19 cellular contexts compared by ENCODE assay signal in the genomic region with DNA sequence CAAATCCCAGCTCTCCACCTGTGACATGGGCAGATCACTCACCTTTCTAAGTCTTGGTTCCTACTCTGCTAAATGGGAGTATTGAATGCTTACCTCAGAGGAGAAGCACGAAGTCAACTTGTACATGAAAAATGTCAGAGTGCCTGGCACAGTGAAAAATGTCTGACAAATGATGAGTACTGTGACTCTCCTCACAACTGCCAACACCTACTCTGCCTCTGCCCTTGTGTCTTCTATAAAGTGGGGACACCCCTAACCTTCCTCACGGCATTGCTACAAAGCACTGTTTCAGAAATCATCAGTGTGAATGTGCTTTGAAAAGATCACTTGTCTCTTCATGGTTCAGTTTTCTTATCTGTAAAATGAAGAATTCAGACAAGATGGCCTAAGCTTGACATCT. TPM values are rescaled to one million over a fixed set of nuclear protein-coding genes. Genes with fewer than 3 reads are reported as not detected.
DNase-seq lines count a peak whose midpoint lies in the region; ATAC-seq lines count a peak whose summit lies in the region.
"Had no signal": no experiment of that assay in that cellular context is flagged by ENCODE, and none has a peak within 500 bp of the region (broad histone marks: within the 10 kb centered on the region; RNA-seq: fewer than 3 reads in every experiment).

No MANE protein-coding gene starts in this region.

- H3K27me3 Mint-ChIP-seq in CD8-positive, alpha-beta memory T cell = no peaks in the 10 kb centered on the region
- H3K27me3 Mint-ChIP-seq in activated T-helper 1 cell treated with anti-CD3 and anti-CD28 coated beads, Interleukin-12 subunit alpha, Interleukin-12 subunit beta, Interleukin-2, Interleukin-4 antibody, amounts not matched to agents 30 ng/mL and 10 ng/mL and 1 ng/mL, durations not matched to agents 14 hours and 24 hours and 36 hours (ENCODE audit: insufficient read depth) = no peaks in the 10 kb centered on the region
- H3K27me3 Mint-ChIP-seq in naive thymus-derived CD4-positive, alpha-beta T cell = peaks cover 0 to 2% (median 0%) of the 10 kb centered on the region in 5 donors

- H3K27ac ChIP-seq in BLaER1 treated with 17β-estradiol and CSF1 and Interleukin-3, amounts not matched to agents 10 nM and 100 nM = peak overlapping the region; percentile 14 to 95 (median 84); a peak in 20 of 22 replicates
- H3K27ac ChIP-seq in CD8-positive, alpha-beta memory T cell (ENCODE audit: low read depth, low read length) = no peak overlapping the region
- H3K27ac ChIP-seq in naive thymus-derived CD4-positive, alpha-beta T cell (ENCODE audit: low read depth, low read length) = no peak overlapping the region
- H3K27ac ChIP-seq: prostate gland had no signal

- intact Hi-C loops in activated T-helper 1 cell treated with anti-CD3 and anti-CD28 coated beads, Interleukin-12 subunit alpha, Interleukin-12 subunit beta, Interleukin-2, Interleukin-4 antibody, amounts not matched to agents 30 ng/mL and 10 ng/mL and 1 ng/mL, durations not matched to agents 14 hours and 24 hours and 36 hours (cut with micrococcal nuclease) = loop anchor here (2.0 to 5.0 kb wide), 3 partner anchors 72 to 266 kb away; a partner anchor contains a TSS
- intact Hi-C loops in naive thymus-derived CD4-positive, alpha-beta T cell (cut with micrococcal nuclease) = loop anchor here in 1 of 2 donors (2.0 kb wide), 1 partner anchor 270 kb away; no protein-coding TSS in a partner anchor

- H3K9ac ChIP-seq in BLaER1 treated with 17β-estradiol and CSF1 and Interleukin-3, amounts not matched to agents 10 nM and 100 nM = peak overlapping the region in 7 of 11 experiments; percentile 50 to 93 (median 80); a peak in 13 of 22 replicates

- H3K4me3 ChIP-seq in BLaER1 treated with 17β-estradiol and CSF1 and Interleukin-3, amounts not matched to agents 10 nM and 100 nM = peak overlapping the region in 2 of 10 experiments; percentile 68 to 73; a peak in 1 of 20 replicates
- no peak overlapping the region for H3K4me3 ChIP-seq in CD8-positive, alpha-beta memory T cell (ENCODE audit: low read length)
- H3K4me3 ChIP-seq in naive thymus-derived CD4-positive, alpha-beta T cell (ENCODE audit: low read length) = no peak overlapping the region
- H3K4me3 ChIP-seq: prostate gland had no signal

- ATAC-seq in naive thymus-derived CD4-positive, alpha-beta T cell = no peak
- no peak for ATAC-seq in HG02981 (IDR thresholded peaks at IDR 0.05; ENCODE audit: unreplicated experiment)

- H3K4me1 Mint-ChIP-seq in CD8-positive, alpha-beta memory T cell = peaks cover 42 to 62% (median 54%) of the 10 kb centered on the region in 3 donors
- H3K4me1 Mint-ChIP-seq in activated T-helper 1 cell treated with anti-CD3 and anti-CD28 coated beads, Interleukin-12 subunit alpha, Interleukin-12 subunit beta, Interleukin-2, Interleukin-4 antibody, amounts not matched to agents 30 ng/mL and 10 ng/mL and 1 ng/mL, durations not matched to agents 14 hours and 24 hours and 36 hours (ENCODE audit: low read depth) = peaks cover 66% of the 10 kb centered on the region
- peaks cover 8 to 62% (median 23%) of the 10 kb centered on the region in 7 donors for H3K4me1 Mint-ChIP-seq in naive thymus-derived CD4-positive, alpha-beta T cell
- H3K4me1 Mint-ChIP-seq: mesothelial cell of epicardium had no signal

- CTCF ChIA-PET in CD8-positive, alpha-beta memory T cell (lab: Charles Lee) = interaction anchor here (0.9 to 3.0 kb wide), 11 partner anchors 8 to 270 kb away, joined by 3 to 32 read pairs (median 5); a partner anchor contains a TSS
- CTCF ChIA-PET in naive thymus-derived CD4-positive, alpha-beta T cell (lab: Charles Lee) = no interaction called here

- POLR2A ChIA-PET in CD8-positive, alpha-beta memory T cell (lab: Charles Lee) = no interaction called here
- POLR2A ChIA-PET in naive thymus-derived CD4-positive, alpha-beta T cell (lab: Charles Lee) = interaction anchor here (0.9 kb wide), 1 partner anchor 11 kb away, joined by 3 read pairs; no protein-coding TSS in a partner anchor

- DNase-seq in CD8-positive, alpha-beta memory T cell = no peak
- no peak for DNase-seq in activated T-helper 1 cell treated with anti-CD3 and anti-CD28 coated beads, Interleukin-12 subunit alpha, Interleukin-12 subunit beta, Interleukin-2, Interleukin-4 antibody, amounts not matched to agents 30 ng/mL and 10 ng/mL and 1 ng/mL, durations not matched to agents 14 hours and 24 hours and 36 hours (ENCODE audit: low spot score)
- DNase-seq in naive thymus-derived CD4-positive, alpha-beta T cell = no peak
- DNase-seq in NCI-H2171 (lab: John Stamatoyannopoulos, UW) (no peak), AG08396 (ENCODE audit: low spot score) (no peak)
- DNase-seq: activated CD4-positive, alpha-beta T cell treated with anti-CD3 and anti-CD28 coated beads for 1 hour; activated gamma-delta T cell; DMS79; KG1; NCI-H187 treated with DMSO at 0.1 percent for 48 hours; NCI-H2227 treated with DMSO at 0.1 percent for 48 hours; NCI-H774 had no signal

- H3K4me3 Mint-ChIP-seq in CD8-positive, alpha-beta memory T cell = peak overlapping the region in 3 of 7 donors; percentile 40 to 74 (median 52)
- H3K4me3 Mint-ChIP-seq in activated T-helper 1 cell treated with anti-CD3 and anti-CD28 coated beads, Interleukin-12 subunit alpha, Interleukin-12 subunit beta, Interleukin-2, Interleukin-4 antibody, amounts not matched to agents 30 ng/mL and 10 ng/mL and 1 ng/mL, durations not matched to agents 14 hours and 24 hours and 36 hours = peak overlapping the region; percentile 78
- H3K4me3 Mint-ChIP-seq in naive thymus-derived CD4-positive, alpha-beta T cell = peak overlapping the region in 1 of 10 donors; percentile 72
- H3K4me3 Mint-ChIP-seq: mesothelial cell of epicardium had no signal

- peaks cover 0 to 32% (median 2%) of the 10 kb centered on the region in 11 experiments; a peak in 10 of 22 replicates for H3K36me3 ChIP-seq in BLaER1 treated with 17β-estradiol and CSF1 and Interleukin-3, amounts not matched to agents 10 nM and 100 nM
- H3K36me3 ChIP-seq in CD8-positive, alpha-beta memory T cell (ENCODE audit: insufficient read depth, low read length) = no peaks in the 10 kb centered on the region
- no peaks in the 10 kb centered on the region for H3K36me3 ChIP-seq in naive thymus-derived CD4-positive, alpha-beta T cell (ENCODE audit: control insufficient read depth in 2 of 3, insufficient read depth in 3 of 3, low read length in 3 of 3)
- H3K36me3 ChIP-seq: prostate gland had no signal

- H3K4me1 ChIP-seq in BLaER1 treated with 17β-estradiol and CSF1 and Interleukin-3, amounts not matched to agents 10 nM and 100 nM = peaks cover 24 to 92% (median 66%) of the 10 kb centered on the region in 10 experiments
- peaks cover 38% of the 10 kb centered on the region for H3K4me1 ChIP-seq in CD8-positive, alpha-beta memory T cell (ENCODE audit: insufficient read depth, low read length)
- peaks cover 21 to 52% of the 10 kb centered on the region in 2 donors for H3K4me1 ChIP-seq in naive thymus-derived CD4-positive, alpha-beta T cell (ENCODE audit: control insufficient read depth in 2 of 2, insufficient read depth in 2 of 2, low read length in 2 of 2)
- H3K4me1 ChIP-seq: prostate gland had no signal

- H3K4me2 ChIP-seq in BLaER1 treated with 17β-estradiol and CSF1 and Interleukin-3, amounts not matched to agents 10 nM and 100 nM = peak overlapping the region in 10 of 11 experiments; percentile 57 to 99 (median 80); a peak in 20 of 22 replicates

- no peaks in the 10 kb centered on the region for H3K36me3 Mint-ChIP-seq in CD8-positive, alpha-beta memory T cell
- peaks cover 12% of the 10 kb centered on the region for H3K36me3 Mint-ChIP-seq in activated T-helper 1 cell treated with anti-CD3 and anti-CD28 coated beads, Interleukin-12 subunit alpha, Interleukin-12 subunit beta, Interleukin-2, Interleukin-4 antibody, amounts not matched to agents 30 ng/mL and 10 ng/mL and 1 ng/mL, durations not matched to agents 14 hours and 24 hours and 36 hours (ENCODE audit: low read depth)
- H3K36me3 Mint-ChIP-seq in naive thymus-derived CD4-positive, alpha-beta T cell = peaks cover 0 to 27% (median 0%) of the 10 kb centered on the region in 5 donors
- H3K36me3 Mint-ChIP-seq: mesothelial cell of epicardium had no signal

- no peaks in the 10 kb centered on the region for H3K27me3 ChIP-seq in BLaER1 treated with 17β-estradiol and CSF1 and Interleukin-3, amounts not matched to agents 10 nM and 100 nM
- no peaks in the 10 kb centered on the region for H3K27me3 ChIP-seq in CD8-positive, alpha-beta memory T cell (ENCODE audit: insufficient read depth, low read length, poor library complexity, severe bottlenecking)
- no peaks in the 10 kb centered on the region for H3K27me3 ChIP-seq in naive thymus-derived CD4-positive, alpha-beta T cell (ENCODE audit: control insufficient read depth in 2 of 2, insufficient read depth in 2 of 2, low read length in 2 of 2)

- peaks cover 0 to 8% (median 0%) of the 10 kb centered on the region in 11 experiments; a peak in 2 of 22 replicates for H4K20me1 ChIP-seq in BLaER1 treated with 17β-estradiol and CSF1 and Interleukin-3, amounts not matched to agents 10 nM and 100 nM

- peaks cover 0 to 11% (median 0%) of the 10 kb centered on the region in 11 experiments; a peak in 6 of 22 replicates for H3K9me3 ChIP-seq in BLaER1 treated with 17β-estradiol and CSF1 and Interleukin-3, amounts not matched to agents 10 nM and 100 nM (replicated peaks in 1 of 11)
- H3K9me3 ChIP-seq in CD8-positive, alpha-beta memory T cell (ENCODE audit: low read length) = no peaks in the 10 kb centered on the region
- H3K9me3 ChIP-seq in naive thymus-derived CD4-positive, alpha-beta T cell (ENCODE audit: control insufficient read depth in 2 of 3, low read length in 3 of 3) = no peaks in the 10 kb centered on the region
- H3K9me3 ChIP-seq: prostate gland had no signal

- peak overlapping the region; percentile 75 to 97 (median 87) for H3K27ac Mint-ChIP-seq in CD8-positive, alpha-beta memory T cell
- H3K27ac Mint-ChIP-seq in activated T-helper 1 cell treated with anti-CD3 and anti-CD28 coated beads, Interleukin-12 subunit alpha, Interleukin-12 subunit beta, Interleukin-2, Interleukin-4 antibody, amounts not matched to agents 30 ng/mL and 10 ng/mL and 1 ng/mL, durations not matched to agents 14 hours and 24 hours and 36 hours = peak overlapping the region; percentile 91
- peak overlapping the region in 7 of 9 donors; percentile 5 to 93 (median 56) for H3K27ac Mint-ChIP-seq in naive thymus-derived CD4-positive, alpha-beta T cell
- H3K27ac Mint-ChIP-seq: mesothelial cell of epicardium had no signal

- H3K9me3 Mint-ChIP-seq in CD8-positive, alpha-beta memory T cell = no peaks in the 10 kb centered on the region
- H3K9me3 Mint-ChIP-seq in activated T-helper 1 cell treated with anti-CD3 and anti-CD28 coated beads, Interleukin-12 subunit alpha, Interleukin-12 subunit beta, Interleukin-2, Interleukin-4 antibody, amounts not matched to agents 30 ng/mL and 10 ng/mL and 1 ng/mL, durations not matched to agents 14 hours and 24 hours and 36 hours = no peaks in the 10 kb centered on the region
- H3K9me3 Mint-ChIP-seq in naive thymus-derived CD4-positive, alpha-beta T cell = no peaks in the 10 kb centered on the region
- H3K9me3 Mint-ChIP-seq: mesothelial cell of epicardium had no signal

RNA-seq across cellular contexts. Expression of a gene that starts 0.9 kb away (rescaled TPM):
- total RNA-seq in CD8-positive, alpha-beta memory T cell = 1 to 10 TPM; 1.5 to 1.8 TPM
- polyA plus RNA-seq in CD8-positive, alpha-beta memory T cell = 10.8 TPM
- total RNA-seq in activated T-helper 1 cell treated with anti-CD3 and anti-CD28 coated beads, Interleukin-12 subunit alpha, Interleukin-12 subunit beta, Interleukin-2, Interleukin-4 antibody, amounts not matched to agents 30 ng/mL and 10 ng/mL and 1 ng/mL, durations not matched to agents 14 hours and 24 hours and 36 hours = 22.6 and 23.2 TPM in 2 replicates
- 10 to 100 TPM in 2 of 5 experiments, 1 to 10 TPM in 3; 2.2 to 27.6 (median 4.5) TPM for total RNA-seq in naive thymus-derived CD4-positive, alpha-beta T cell
- under 1 TPM; 0.08 to 0.09 TPM for polyA plus RNA-seq in naive thymus-derived CD4-positive, alpha-beta T cell
- total RNA-seq: mesothelial cell of epicardium had no signal
- polyA plus RNA-seq: neural cell had no signal

RNA-seq across cellular contexts. Expression of a gene that starts 33.2 kb away (rescaled TPM):
- not detected for total RNA-seq in CD8-positive, alpha-beta memory T cell
- polyA plus RNA-seq in CD8-positive, alpha-beta memory T cell = 0.22 TPM
- total RNA-seq in activated T-helper 1 cell treated with anti-CD3 and anti-CD28 coated beads, Interleukin-12 subunit alpha, Interleukin-12 subunit beta, Interleukin-2, Interleukin-4 antibody, amounts not matched to agents 30 ng/mL and 10 ng/mL and 1 ng/mL, durations not matched to agents 14 hours and 24 hours and 36 hours = 0.29 TPM in 1 of 2 replicates, not detected in the other
- 1 to 10 TPM in 2 of 5 experiments, under 1 TPM in 1, not detected in 2; 0.17 to 7.4 (median 2.4) TPM for total RNA-seq in naive thymus-derived CD4-positive, alpha-beta T cell
- not detected for polyA plus RNA-seq in naive thymus-derived CD4-positive, alpha-beta T cell
- total RNA-seq: left lobe of liver, mesothelial cell of epicardium, prostate gland, Right ventricle myocardium inferior had no signal
- polyA plus RNA-seq: neural cell had no signal

Comparison
In these comparisons a context has a peak if more than half of its experiments do, and no peak if none do; other contexts are left out.
1. H3K27ac ChIP-seq: peak in BLaER1 treated with 17β-estradiol and CSF1 and Interleukin-3, amounts not matched to agents 10 nM and 100 nM (11 of 11); none in CD8-positive, alpha-beta memory T cell (single experiment) and naive thymus-derived CD4-positive, alpha-beta T cell (single experiment).
2. Peak in every context shown above with its lines, with median percentiles within 50 percentile points of each other: H3K27ac Mint-ChIP-seq.